ENCODE assay signal across 12 cellular contexts in genomic region chr7:45855680-45856079, GRCh38. TPM values are rescaled to one million over a fixed set of nuclear protein-coding genes. Genes with fewer than 3 reads are reported as not detected.
"Had no signal": no experiment of that assay in that cellular context is flagged by ENCODE, and none has a peak within 500 bp of the region (broad histone marks: within the 10 kb centered on the region; RNA-seq: fewer than 3 reads in every experiment).

No MANE protein-coding gene starts in this region.

RNA-seq across cellular contexts. Expression of gene CCDC201, which starts 17.2 kb away (rescaled TPM):
- total RNA-seq: activated CD8-positive, alpha-beta T cell treated with anti-CD3 and anti-CD28 coated beads for 36 hours; activated naive CD8-positive, alpha-beta T cell treated with anti-CD3 and anti-CD28 coated beads for 36 hours; activated T-cell treated with anti-CD3 and anti-CD28 coated beads, Interleukin-2, amount 50 U/mL, for 72 hours; activated T-helper 2 cell treated with anti-CD3 and anti-CD28 coated beads, Interferon-gamma antibody, Interleukin-2, Interleukin-4, amounts not matched to agents 10 μg/mL and 5 μg/mL and 100 μg/mL, durations not matched to agents 14 hours and 24 hours and 36 hours; cerebellum; colonic mucosa; K562; Right ventricle myocardium inferior; RPMI7951; SJSA1; T-helper 1 cell treated with Interleukin-12 subunit alpha and Interleukin-12 subunit beta and Interleukin-4 antibody, amounts not matched to agents 30 ng/mL and 1 ng/mL, for 36 hours had no signal
- polyA plus RNA-seq: adipose tissue, K562 had no signal

RNA-seq across cellular contexts. Expression of gene IGFBP1, which starts 32.6 kb away (rescaled TPM):
- total RNA-seq: activated CD8-positive, alpha-beta T cell treated with anti-CD3 and anti-CD28 coated beads for 36 hours; activated naive CD8-positive, alpha-beta T cell treated with anti-CD3 and anti-CD28 coated beads for 36 hours; activated T-cell treated with anti-CD3 and anti-CD28 coated beads, Interleukin-2, amount 50 U/mL, for 72 hours; activated T-helper 2 cell treated with anti-CD3 and anti-CD28 coated beads, Interferon-gamma antibody, Interleukin-2, Interleukin-4, amounts not matched to agents 10 μg/mL and 5 μg/mL and 100 μg/mL, durations not matched to agents 14 hours and 24 hours and 36 hours; K562; Right ventricle myocardium inferior; RPMI7951; SJSA1; T-helper 1 cell treated with Interleukin-12 subunit alpha and Interleukin-12 subunit beta and Interleukin-4 antibody, amounts not matched to agents 30 ng/mL and 1 ng/mL, for 36 hours had no signal
- polyA plus RNA-seq: K562 had no signal
